11 cellular contexts compared by ENCODE assay signal in genomic region chr9:130665431-130666392, GRCh38. TPM values are rescaled to one million over a fixed set of nuclear protein-coding genes. Genes with fewer than 3 reads are reported as not detected.
DNase-seq lines count a peak whose midpoint lies in the region; ATAC-seq and TF ChIP-seq lines count a peak whose summit lies in the region.
"Had no signal": no experiment of that assay in that cellular context is flagged by ENCODE, and none has a peak within 500 bp of the region (broad histone marks: within the 10 kb centered on the region; RNA-seq: fewer than 3 reads in every experiment).

No MANE protein-coding gene starts in this region.

- H3K4me1 Mint-ChIP-seq in HFFc6 (ENCODE audit: low read depth) = peaks cover 8% of the 10 kb centered on the region

- H3K27me3 ChIP-seq in neural cell (ENCODE audit: insufficient read depth, low read depth, low read length) = peaks cover 76% of the 10 kb centered on the region

- no peaks in the 10 kb centered on the region for H3K36me3 Mint-ChIP-seq in HFFc6 (ENCODE audit: low read depth)

- DNase-seq in NCI-H1417 (lab: John Stamatoyannopoulos, UW) (peak in 2 of 3 experiments; percentile 25 to 58), NCI-H1417 treated with DMSO at 0.1 percent for 48 hours (lab: John Stamatoyannopoulos, UW) (no peak), HFFc6 (no peak), coronary artery (ENCODE audit: low spot score) (no peak), SW 1271 (lab: John Stamatoyannopoulos, UW) (no peak)
- DNase-seq: NCI-H1436, PC-3 had no signal

- H3K9me3 ChIP-seq in neural cell (ENCODE audit: low read length) = no peaks in the 10 kb centered on the region

- no peaks in the 10 kb centered on the region for H3K36me3 ChIP-seq in neural cell (ENCODE audit: insufficient read depth, low read length)

- H3K27ac ChIP-seq in coronary artery = no peak overlapping the region
- H3K27ac ChIP-seq in neural cell (ENCODE audit: low read length) = no peak overlapping the region

- no peaks in the 10 kb centered on the region for H3K9me3 Mint-ChIP-seq in HFFc6

- H3K27me3 Mint-ChIP-seq in HFFc6 (ENCODE audit: insufficient read depth) = peaks cover 48% of the 10 kb centered on the region

- H3K4me3 ChIP-seq in coronary artery = peak overlapping the region; percentile 34
- peak overlapping the region; percentile 42 for H3K4me3 ChIP-seq in neural cell (ENCODE audit: low read length)

- H4K20me1 ChIP-seq in neural cell (ENCODE audit: insufficient read depth) = no peaks in the 10 kb centered on the region

- no peak overlapping the region for H2AFZ ChIP-seq in neural cell (ENCODE audit: low read depth, low read length)

- H3K27ac Mint-ChIP-seq in HFFc6 = no peak overlapping the region

- H3K9ac ChIP-seq in neural cell (ENCODE audit: low read length) = no peak overlapping the region

- ATAC-seq in HG02678 (IDR thresholded peaks at IDR 0.05; ENCODE audit: unreplicated experiment) = no peak
- no peak for ATAC-seq in HG02981 (IDR thresholded peaks at IDR 0.05; ENCODE audit: unreplicated experiment)
- ATAC-seq: PC-3 had no signal

- H3K4me3 Mint-ChIP-seq in HFFc6 = 0 out of 2 replicates have a peak overlapping the region, but pooled peaks have one; percentile 30

- no peak for TF ChIP-seq CTCF in HFFc6 (IDR thresholded peaks at IDR 0.05)
- no peak for TF ChIP-seq CTCF in coronary artery (IDR thresholded peaks at IDR 0.05)
- TF ChIP-seq CTCF in neural cell (IDR thresholded peaks at IDR 0.05; ENCODE audit: poor library complexity, severe bottlenecking) = no peak

- no peak for TF ChIP-seq RAD21 in neural cell (conservative IDR thresholded peaks at IDR 0.05)

- H3K4me2 ChIP-seq in neural cell (ENCODE audit: low read length) = no peak overlapping the region

- H3K79me2 ChIP-seq in neural cell (replicated peaks; ENCODE audit: insufficient read depth, low read length) = no peaks in the 10 kb centered on the region

- H3F3A ChIP-seq in neural cell (ENCODE audit: insufficient read depth, low read length, poor library complexity, severe bottlenecking) = no peaks in the 10 kb centered on the region

- H3K9me2 ChIP-seq in neural cell (ENCODE audit: insufficient read depth, low read length) = no peaks in the 10 kb centered on the region

- TF ChIP-seq EP300 in neural cell (conservative IDR thresholded peaks at IDR 0.05; ENCODE audit: poor library complexity, severe bottlenecking) = no peak

TF ChIP-seq in neural cell, 6 proteins besides CTCF, POLR2A, EP300 and RAD21:
- TF ChIP-seq EZH2 (IDR thresholded peaks at IDR 0.05; ENCODE audit: borderline replicate concordance, insufficient read depth, low read length, poor library complexity, severe bottlenecking) (peak; percentile 94), TAF1 (IDR thresholded peaks at IDR 0.05; ENCODE audit: low read depth) (no peak)

RNA-seq across cellular contexts. Expression of gene PRDM12, which starts 1.3 kb away (rescaled TPM):
- total RNA-seq in HFFc6 (2021; fragmentation: NEBNext Ultra II Directional; extraction: Animal tissue kit (Norgen Biotek cat#: 25700)) = under 1 TPM in 3 of 6 experiments, not detected in 3; 0.10 to 0.17 (median 0.12) TPM
- 0.17 TPM in 1 of 2 replicates, not detected in the other for polyA plus RNA-seq in neural cell
- 0.49 TPM in 1 of 2 replicates, not detected in the other for polyA minus RNA-seq in neural cell
- total RNA-seq: PC-3, temporal lobe had no signal

RNA-seq across cellular contexts. Expression of gene EXOSC2, which starts 27.9 kb away (rescaled TPM):
- 10 to 100 TPM; 27.8 to 36.7 (median 33.8) TPM for total RNA-seq in HFFc6 (2021; fragmentation: NEBNext Ultra II Directional; extraction: Animal tissue kit (Norgen Biotek cat#: 25700))
- 36.3 and 43.6 TPM in 2 replicates for polyA plus RNA-seq in neural cell
- polyA minus RNA-seq in neural cell = 48.7 and 49.4 TPM in 2 replicates

Comparison
In these comparisons a context has a peak if more than half of its experiments do, and no peak if none do; other contexts are left out.
1. DNase-seq: peak in NCI-H1417 (2 of 3); none in NCI-H1417 treated with DMSO at 0.1 percent for 48 hours (single experiment), HFFc6 (single experiment), coronary artery (single experiment) and SW 1271 (0 of 2).